In genomic region chr12:57983150-57983857, GRCh38 we compare ENCODE assay signal across 8 cellular contexts.
DNase-seq lines count a peak whose midpoint lies in the region; ATAC-seq and TF ChIP-seq lines count a peak whose summit lies in the region.

No MANE protein-coding gene starts in this region.

- H3K4me1 ChIP-seq in tibial artery, result no peaks in the 10 kb centered on the region

- H3K9me3 ChIP-seq in tibial artery, result no peaks in the 10 kb centered on the region

- H3K27ac ChIP-seq in tibial artery, result no peak overlapping the region

- no peaks in the 10 kb centered on the region for H3K36me3 ChIP-seq in tibial artery

- no peaks in the 10 kb centered on the region for H3K27me3 ChIP-seq in tibial artery

- intact Hi-C loops in tibial artery (cut with DNase I; ENCODE audit: low total_unique reads), result no loop called here

- DNase-seq in stimulated activated CD4-positive, alpha-beta T cell treated with anti-CD3 and anti-CD28 coated beads, Interleukin-15, amount 100 ng/mL, for 24 hours, result peak; percentile 32
- DNase-seq in stimulated activated CD4-positive, alpha-beta T cell treated with anti-CD3 and anti-CD28 coated beads, Interleukin-12 subunit alpha, Interleukin-12 subunit beta, amount 100 ng/mL, for 4 hours, result no peak
- DNase-seq in NCI-H128 (lab: John Stamatoyannopoulos, UW; ENCODE audit: unreplicated experiment), result peak; percentile 17
- DNase-seq in activated CD4-positive, alpha-beta T cell treated with anti-CD3 and anti-CD28 coated beads, Interleukin-2, amount 50 U/mL, for 1 hour, result peak; percentile 13
- peak; percentile 58 for DNase-seq in inferior parietal cortex (ENCODE audit: extremely low spot score)
- DNase-seq in tibial artery, result no peak

- peak; percentile 37 to 47 for TF ChIP-seq CTCF in tibial artery (IDR thresholded peaks at IDR 0.05)

- H3K4me3 ChIP-seq in tibial artery, result no peak overlapping the region

- ATAC-seq in HG03108 (IDR thresholded peaks at IDR 0.05; ENCODE audit: unreplicated experiment) (no peak), GM21529 (IDR thresholded peaks at IDR 0.05; ENCODE audit: unreplicated experiment) (no peak)

Comparison
In these comparisons a context has a peak if more than half of its experiments do, and no peak if none do; other contexts are left out.
1. DNase-seq: peak in stimulated activated CD4-positive, alpha-beta T cell treated with anti-CD3 and anti-CD28 coated beads, Interleukin-15, amount 100 ng/mL, for 24 hours (single experiment), NCI-H128 (single experiment), activated CD4-positive, alpha-beta T cell treated with anti-CD3 and anti-CD28 coated beads, Interleukin-2, amount 50 U/mL, for 1 hour (single experiment) and inferior parietal cortex (single experiment); none in stimulated activated CD4-positive, alpha-beta T cell treated with anti-CD3 and anti-CD28 coated beads, Interleukin-12 subunit alpha, Interleukin-12 subunit beta, amount 100 ng/mL, for 4 hours (single experiment) and tibial artery (0 of 2).